Comparison of ENCODE assay signal across 8 cellular contexts in genomic region chr12:57846285-57846576, GRCh38. TPM values are rescaled to one million over a fixed set of nuclear protein-coding genes. Genes with fewer than 3 reads are reported as not detected.
DNase-seq lines count a peak whose midpoint lies in the region; ATAC-seq and TF ChIP-seq lines count a peak whose summit lies in the region.

No MANE protein-coding gene starts in this region.

- peak overlapping the region; percentile 70 for H3K9ac ChIP-seq in SU-DHL-6 (ENCODE audit: low read length)

- TF ChIP-seq POLR2A in esophagus muscularis mucosa (IDR thresholded peaks at IDR 0.05; ENCODE audit: low read depth) (no peak), ovary (IDR thresholded peaks at IDR 0.05) (no peak)

- H3K27me3 ChIP-seq in SU-DHL-6 (ENCODE audit: low read length) (no peaks in the 10 kb centered on the region), esophagus muscularis mucosa (no peaks in the 10 kb centered on the region), ovary (no peaks in the 10 kb centered on the region)

- 2% methylated on average over 9 of the region's 26 CpGs for WGBS in esophagus muscularis mucosa
- 0 to 1% (median 0%) methylated on average over 21 to 26 of the region's 26 CpGs for WGBS in ovary, 3 donors

- H3K4me1 ChIP-seq in esophagus muscularis mucosa (peaks cover 44 to 57% (median 53%) of the 10 kb centered on the region in 4 donors), ovary (ENCODE audit: insufficient read depth) (peaks cover 8% of the 10 kb centered on the region)

- peak overlapping the region; percentile 34 for H3K27ac ChIP-seq in SU-DHL-6 (ENCODE audit: low read depth, low read length)
- H3K27ac ChIP-seq in esophagus muscularis mucosa (replicated peaks in 1 of 4) = peak overlapping the region; percentile 99 to 100 (median 100)
- peak overlapping the region; percentile 98 to 99 for H3K27ac ChIP-seq in ovary

- H3F3A ChIP-seq in SU-DHL-6 (ENCODE audit: insufficient read depth) = peaks cover 3% of the 10 kb centered on the region; the same call in 1 of the 2 replicates

- DNase-seq in GM12864 (ENCODE audit: low read depth) (no peak), esophagus muscularis mucosa (ENCODE audit: extremely low spot score) (no peak), ovary (no peak), NCI-H2107 treated with DMSO at 0.1 percent for 48 hours (lab: John Stamatoyannopoulos, UW; ENCODE audit: unreplicated experiment) (no peak), NCI-H82 treated with DMSO at 0.1 percent for 48 hours (lab: John Stamatoyannopoulos, UW; ENCODE audit: unreplicated experiment) (no peak)

- no peak for TF ChIP-seq CTCF in GM12864 (IDR thresholded peaks at IDR 0.05; ENCODE audit: low read depth, low read length, missing control alignments)
- no peak for TF ChIP-seq CTCF in SU-DHL-6 (IDR thresholded peaks at IDR 0.05; ENCODE audit: insufficient read depth, low read length, poor library complexity, severe bottlenecking)
- TF ChIP-seq CTCF in esophagus muscularis mucosa (IDR thresholded peaks at IDR 0.05) = no peak
- TF ChIP-seq CTCF in ovary (IDR thresholded peaks at IDR 0.05) = peak in 1 of 3 donors; percentile 10

- H2AFZ ChIP-seq in SU-DHL-6 (ENCODE audit: low read depth, low read length, severe bottlenecking) = peak overlapping the region; percentile 97

- H3K4me2 ChIP-seq in SU-DHL-6 (ENCODE audit: low read depth, low read length, poor library complexity, severe bottlenecking) = peak overlapping the region; percentile 86

- no peaks in the 10 kb centered on the region for H4K20me1 ChIP-seq in SU-DHL-6 (ENCODE audit: low read depth, low read length)

- H3K79me2 ChIP-seq in SU-DHL-6 (ENCODE audit: insufficient read depth, low read length) = no peaks in the 10 kb centered on the region

- H3K9me3 ChIP-seq in SU-DHL-6 (ENCODE audit: insufficient read depth, low read length) = no peaks in the 10 kb centered on the region
- H3K9me3 ChIP-seq in esophagus muscularis mucosa = no peaks in the 10 kb centered on the region
- H3K9me3 ChIP-seq in ovary = no peaks in the 10 kb centered on the region

- H3K9me2 ChIP-seq in SU-DHL-6 (replicated peaks; ENCODE audit: insufficient read depth, low read length) = no peaks in the 10 kb centered on the region

- ATAC-seq in HG02642 (IDR thresholded peaks at IDR 0.05; ENCODE audit: poor library complexity, unreplicated experiment) = peak; percentile 14
- ATAC-seq in HG03095 (IDR thresholded peaks at IDR 0.05; ENCODE audit: unreplicated experiment) = no peak

- H3K4me3 ChIP-seq in GM12864 (ENCODE audit: low read depth, low read length) (peak overlapping the region; percentile 80), SU-DHL-6 (ENCODE audit: insufficient read depth, low read length, poor library complexity, severe bottlenecking) (peak overlapping the region; percentile 99), esophagus muscularis mucosa (peak overlapping the region; percentile 84 to 100 (median 98)), ovary (peak overlapping the region; percentile 85)

- intact Hi-C loops in esophagus muscularis mucosa (cut with DNase I) = no loop called here
- intact Hi-C loops in ovary (cut with DNase I) = loop anchor here in 3 of 4 donors (2.0 to 5.0 kb wide), 3 partner anchors 19 to 51 kb away; no protein-coding TSS in a partner anchor

- no peaks in the 10 kb centered on the region for H3K36me3 ChIP-seq in SU-DHL-6 (ENCODE audit: low read length)
- H3K36me3 ChIP-seq in esophagus muscularis mucosa = no peaks in the 10 kb centered on the region
- no peaks in the 10 kb centered on the region for H3K36me3 ChIP-seq in ovary

- TF ChIP-seq EP300 in esophagus muscularis mucosa (IDR thresholded peaks at IDR 0.05) (no peak), ovary (IDR thresholded peaks at IDR 0.05) (no peak)

RNA-seq across cellular contexts. Expression of gene CTDSP2, which starts 0.3 kb away (rescaled TPM):
- total RNA-seq in esophagus muscularis mucosa (100 to 1,000 TPM; 127 to 249 (median 196) TPM), ovary (100 to 1,000 TPM in 6 of 7 donors, 10 to 100 TPM in 1; 73.1 to 212 (median 189) TPM)
- 100 to 1,000 TPM in 1 of 2 donors, 10 to 100 TPM in 1; 94.8 to 165 TPM for polyA plus RNA-seq in ovary

RNA-seq across cellular contexts. Expression of gene AVIL, which starts 27.7 kb away (rescaled TPM):
- total RNA-seq in esophagus muscularis mucosa = 1 to 10 TPM; 2.2 to 5.8 (median 2.8) TPM
- total RNA-seq in ovary = 1 to 10 TPM; 1.4 to 5.3 (median 4.7) TPM
- 1 to 10 TPM; 2.9 to 8.1 TPM for polyA plus RNA-seq in ovary

Comparison
In these comparisons a context has a peak if more than half of its experiments do, and no peak if none do; other contexts are left out.
1. H3K27ac ChIP-seq: peak in every context shown above with its lines; median percentile 100 in esophagus muscularis mucosa; 98 in ovary; 34 in SU-DHL-6.